ENCODE assay signal across 8 cellular contexts in the genomic region with DNA sequence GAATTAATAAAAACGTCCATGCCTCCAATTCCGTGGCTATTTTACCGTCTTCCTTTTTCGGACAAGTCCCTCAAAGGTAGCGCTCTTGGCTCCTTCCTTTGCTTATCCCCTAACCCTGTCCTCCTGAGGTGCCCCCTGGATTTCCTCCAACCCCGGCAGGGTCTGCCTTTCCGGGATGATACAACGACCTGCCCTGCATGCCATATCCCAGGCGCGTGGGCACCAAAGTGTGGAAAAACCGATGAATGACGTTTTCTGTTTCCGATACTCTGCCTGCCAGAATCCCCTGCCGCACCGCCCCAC. TPM values are rescaled to one million over a fixed set of nuclear protein-coding genes. Genes with fewer than 3 reads are reported as not detected.
A peak's percentile ranks its signal among the peaks of the same experiment; 100 is the strongest.
DNase-seq lines count a peak whose midpoint lies in the region; TF ChIP-seq lines count a peak whose summit lies in the region.

No MANE protein-coding gene starts in this region.

- no peak overlapping the region for H2BK120ac ChIP-seq in mesendoderm (ENCODE audit: low read depth, low read length)

- in situ Hi-C loops in mammary epithelial cell (cut with MboI; ENCODE audit: low sequenced_read_pairs in 2 of 2), result no loop called here

- WGBS in mammary epithelial cell (ENCODE audit: low coverage, missing lambda C conversion rate), result 51% methylated on average over 11 of the region's 15 CpGs
- no CpG with 5 or more reads among the region's 15 CpGs for WGBS in mesendoderm (ENCODE audit: extremely low coverage, insufficient coverage, low lambda C conversion rate)
- whole genome bisulfite sequencing in urinary bladder, result 6% methylated on average over 15 of the region's 15 CpGs

- no peak overlapping the region for H2BK5ac ChIP-seq in mesendoderm (ENCODE audit: low read length)

- H4K20me1 ChIP-seq in mammary epithelial cell (ENCODE audit: insufficient read depth, low read length), result no peaks in the 10 kb centered on the region

- peak overlapping the region; percentile 43 for H3K4ac ChIP-seq in mesendoderm (ENCODE audit: low read depth, low read length)

- H3K27me3 ChIP-seq in mammary epithelial cell (ENCODE audit: insufficient read depth, low read length), result no peaks in the 10 kb centered on the region
- no peaks in the 10 kb centered on the region for H3K27me3 ChIP-seq in mesendoderm (ENCODE audit: insufficient read depth, low read length, poor library complexity)

- dilution Hi-C loops in mammary epithelial cell (cut with HindIII; ENCODE audit: low sequenced_read_pairs), result no loop called here

- H3K9ac ChIP-seq in mammary epithelial cell (ENCODE audit: insufficient read depth, low read length), result peak overlapping the region; percentile 78
- peak overlapping the region; percentile 67 for H3K9ac ChIP-seq in mesendoderm (ENCODE audit: low read length)

- H3K4me1 ChIP-seq in mammary epithelial cell (ENCODE audit: insufficient read depth, low read length) (no peaks in the 10 kb centered on the region), mesendoderm (ENCODE audit: control insufficient read depth, low read depth, low read length) (no peaks in the 10 kb centered on the region), urinary bladder (ENCODE audit: insufficient read depth) (no peaks in the 10 kb centered on the region)

- H4K5ac ChIP-seq in mesendoderm (ENCODE audit: low read length), result no peak overlapping the region

- peaks cover 4% of the 10 kb centered on the region for H3K9me3 ChIP-seq in mammary epithelial cell (replicated peaks; ENCODE audit: insufficient read depth, low read length)

- H3K23ac ChIP-seq in mesendoderm (ENCODE audit: low read length), result no peak overlapping the region

- H3K36me3 ChIP-seq in mammary epithelial cell (ENCODE audit: insufficient read depth, low read length) (peaks cover 9% of the 10 kb centered on the region), mesendoderm (ENCODE audit: control insufficient read depth, insufficient read depth, low read length) (peaks cover 1% of the 10 kb centered on the region), urinary bladder (ENCODE audit: insufficient read depth) (peaks cover 3% of the 10 kb centered on the region)

- H2AK5ac ChIP-seq in mesendoderm (ENCODE audit: low read length), result no peak overlapping the region

- peak overlapping the region; percentile 95 for H2AFZ ChIP-seq in mammary epithelial cell (ENCODE audit: low read depth, low read length)

- no peak for TF ChIP-seq POLR2A in erythroblast (IDR thresholded peaks at IDR 0.05; ENCODE audit: low read length)

- BruUV-seq in mammary epithelial cell (replicated peaks; lab: Mats Ljungman, UMichigan), result no TSS peak

- H3K27ac ChIP-seq in mammary epithelial cell (ENCODE audit: insufficient read depth, low read depth, low read length) (peak overlapping the region; percentile 87), mesendoderm (ENCODE audit: low read depth, low read length) (no peak overlapping the region), urinary bladder (ENCODE audit: low read depth) (no peak overlapping the region)

- H3K56ac ChIP-seq in mesendoderm (ENCODE audit: low read length), result peak overlapping the region; percentile 85

- no peak overlapping the region for H2BK15ac ChIP-seq in mesendoderm (replicated peaks; ENCODE audit: low read depth)

- no peak overlapping the region for H4K8ac ChIP-seq in mesendoderm (ENCODE audit: low read depth, low read length)

- H3K4me3 ChIP-seq in mammary epithelial cell (replicated peaks in 1 of 3; ENCODE audit: insufficient read depth in 1 of 3, low read depth in 2 of 3, low read length in 3 of 3) (peak overlapping the region; percentile 48 to 84 (median 77)), mesendoderm (ENCODE audit: low read length) (peak overlapping the region; percentile 28), urinary bladder (ENCODE audit: low read depth, low read length) (peak overlapping the region; percentile 48)

- H3K79me2 ChIP-seq in mammary epithelial cell (ENCODE audit: insufficient read depth, low read length) (peaks cover 7% of the 10 kb centered on the region), mesendoderm (ENCODE audit: control insufficient read depth, insufficient read depth, low read length) (no peaks in the 10 kb centered on the region)

- H3K18ac ChIP-seq in mesendoderm (ENCODE audit: low read length), result no peak overlapping the region

- intact Hi-C loops in mammary epithelial cell (cut with micrococcal nuclease), result no loop called here

- peak overlapping the region; percentile 83 for H3K4me2 ChIP-seq in mammary epithelial cell (ENCODE audit: insufficient read depth, low read depth, low read length)
- peak overlapping the region; percentile 40 for H3K4me2 ChIP-seq in mesendoderm (ENCODE audit: low read length)

- H3K79me1 ChIP-seq in mesendoderm (ENCODE audit: low read length), result no peaks in the 10 kb centered on the region

- CTCF ChIA-PET in mammary epithelial cell (lab: Charles Lee; ENCODE audit: low non-redundant PET), result no interaction called here

- no peak for TF ChIP-seq CTCF in mammary epithelial cell (conservative IDR thresholded peaks at IDR 0.05 in 1 of 2, IDR thresholded peaks at IDR 0.05 in 1 of 2; ENCODE audit: extremely low read depth in 1 of 2, insufficient read depth in 1 of 2, low read depth in 1 of 2, low read length in 2 of 2)

- DNase-seq in stimulated activated CD4-positive, alpha-beta T cell treated with anti-CD3 and anti-CD28 coated beads, Interleukin-12 subunit alpha, Interleukin-12 subunit beta, amount 100 ng/mL, for 4 hours, result peak; percentile 39
- DNase-seq in stimulated activated CD4-positive, alpha-beta T cell treated with anti-CD3 and anti-CD28 coated beads, Interleukin-15, amount 100 ng/mL, for 24 hours, result no peak
- no peak for DNase-seq in mammary epithelial cell
- no peak for DNase-seq in mesendoderm
- DNase-seq in NCI-H2171 treated with DMSO at 0.1 percent for 48 hours (lab: John Stamatoyannopoulos, UW), result no peak
- no peak for DNase-seq in erythroblast (lab: John Stamatoyannopoulos, UW)
- DNase-seq in activated effector memory CD4-positive, alpha-beta T cell treated with Interleukin-2 at 50 U/mL for 16 hours, result no peak

RNA-seq across cellular contexts. Expression of a gene that starts 0.7 kb away (rescaled TPM):
- 10 to 100 TPM; 13.7 to 27.4 TPM for total RNA-seq in mammary epithelial cell
- 26.1 TPM for polyA plus RNA-seq in mammary epithelial cell
- 29.8 TPM for polyA minus RNA-seq in mammary epithelial cell
- polyA plus RNA-seq in mesendoderm (2013, experiment 1 of 2), result 25.1 TPM
- polyA plus RNA-seq in mesendoderm (2013, experiment 2 of 2), result 25.4 TPM
- 10.4 TPM for total RNA-seq in urinary bladder
- 8.6 TPM for polyA plus RNA-seq in urinary bladder

RNA-seq across cellular contexts. Expression of a gene that starts 54.7 kb away (rescaled TPM):
- total RNA-seq in mammary epithelial cell (not detected), urinary bladder (1.3 TPM)
- polyA plus RNA-seq in mammary epithelial cell (not detected), urinary bladder (0.61 TPM)
- not detected for polyA minus RNA-seq in mammary epithelial cell
- not detected for polyA plus RNA-seq in mesendoderm (2013, experiment 1 of 2)
- not detected for polyA plus RNA-seq in mesendoderm (2013, experiment 2 of 2)
